In the genomic region with DNA sequence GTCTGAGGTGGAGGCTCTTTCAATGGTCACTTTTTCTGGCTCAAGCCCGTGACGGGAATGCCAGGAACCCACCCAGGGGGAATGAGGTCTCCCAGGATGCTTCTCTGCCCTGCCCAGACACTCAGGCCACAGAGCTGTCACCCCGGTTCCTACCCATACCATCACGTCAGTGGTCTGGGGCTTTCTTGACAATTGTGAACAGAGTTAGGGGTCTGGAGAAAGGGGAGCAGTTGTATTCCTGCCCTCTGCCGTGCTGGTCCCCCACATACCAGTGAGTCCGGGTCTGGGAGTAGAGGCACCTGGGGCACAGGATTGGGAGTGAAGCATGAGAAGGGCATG, we compare ENCODE assay signal across 1 cellular context.
TF ChIP-seq lines count a peak whose summit lies in the region.

No MANE protein-coding gene starts in this region.

TF ChIP-seq in GM23338, 12 proteins besides CTCF, POLR2A, EP300 and RAD21 (continued from another document):
- TF ChIP-seq, protein P1, sequence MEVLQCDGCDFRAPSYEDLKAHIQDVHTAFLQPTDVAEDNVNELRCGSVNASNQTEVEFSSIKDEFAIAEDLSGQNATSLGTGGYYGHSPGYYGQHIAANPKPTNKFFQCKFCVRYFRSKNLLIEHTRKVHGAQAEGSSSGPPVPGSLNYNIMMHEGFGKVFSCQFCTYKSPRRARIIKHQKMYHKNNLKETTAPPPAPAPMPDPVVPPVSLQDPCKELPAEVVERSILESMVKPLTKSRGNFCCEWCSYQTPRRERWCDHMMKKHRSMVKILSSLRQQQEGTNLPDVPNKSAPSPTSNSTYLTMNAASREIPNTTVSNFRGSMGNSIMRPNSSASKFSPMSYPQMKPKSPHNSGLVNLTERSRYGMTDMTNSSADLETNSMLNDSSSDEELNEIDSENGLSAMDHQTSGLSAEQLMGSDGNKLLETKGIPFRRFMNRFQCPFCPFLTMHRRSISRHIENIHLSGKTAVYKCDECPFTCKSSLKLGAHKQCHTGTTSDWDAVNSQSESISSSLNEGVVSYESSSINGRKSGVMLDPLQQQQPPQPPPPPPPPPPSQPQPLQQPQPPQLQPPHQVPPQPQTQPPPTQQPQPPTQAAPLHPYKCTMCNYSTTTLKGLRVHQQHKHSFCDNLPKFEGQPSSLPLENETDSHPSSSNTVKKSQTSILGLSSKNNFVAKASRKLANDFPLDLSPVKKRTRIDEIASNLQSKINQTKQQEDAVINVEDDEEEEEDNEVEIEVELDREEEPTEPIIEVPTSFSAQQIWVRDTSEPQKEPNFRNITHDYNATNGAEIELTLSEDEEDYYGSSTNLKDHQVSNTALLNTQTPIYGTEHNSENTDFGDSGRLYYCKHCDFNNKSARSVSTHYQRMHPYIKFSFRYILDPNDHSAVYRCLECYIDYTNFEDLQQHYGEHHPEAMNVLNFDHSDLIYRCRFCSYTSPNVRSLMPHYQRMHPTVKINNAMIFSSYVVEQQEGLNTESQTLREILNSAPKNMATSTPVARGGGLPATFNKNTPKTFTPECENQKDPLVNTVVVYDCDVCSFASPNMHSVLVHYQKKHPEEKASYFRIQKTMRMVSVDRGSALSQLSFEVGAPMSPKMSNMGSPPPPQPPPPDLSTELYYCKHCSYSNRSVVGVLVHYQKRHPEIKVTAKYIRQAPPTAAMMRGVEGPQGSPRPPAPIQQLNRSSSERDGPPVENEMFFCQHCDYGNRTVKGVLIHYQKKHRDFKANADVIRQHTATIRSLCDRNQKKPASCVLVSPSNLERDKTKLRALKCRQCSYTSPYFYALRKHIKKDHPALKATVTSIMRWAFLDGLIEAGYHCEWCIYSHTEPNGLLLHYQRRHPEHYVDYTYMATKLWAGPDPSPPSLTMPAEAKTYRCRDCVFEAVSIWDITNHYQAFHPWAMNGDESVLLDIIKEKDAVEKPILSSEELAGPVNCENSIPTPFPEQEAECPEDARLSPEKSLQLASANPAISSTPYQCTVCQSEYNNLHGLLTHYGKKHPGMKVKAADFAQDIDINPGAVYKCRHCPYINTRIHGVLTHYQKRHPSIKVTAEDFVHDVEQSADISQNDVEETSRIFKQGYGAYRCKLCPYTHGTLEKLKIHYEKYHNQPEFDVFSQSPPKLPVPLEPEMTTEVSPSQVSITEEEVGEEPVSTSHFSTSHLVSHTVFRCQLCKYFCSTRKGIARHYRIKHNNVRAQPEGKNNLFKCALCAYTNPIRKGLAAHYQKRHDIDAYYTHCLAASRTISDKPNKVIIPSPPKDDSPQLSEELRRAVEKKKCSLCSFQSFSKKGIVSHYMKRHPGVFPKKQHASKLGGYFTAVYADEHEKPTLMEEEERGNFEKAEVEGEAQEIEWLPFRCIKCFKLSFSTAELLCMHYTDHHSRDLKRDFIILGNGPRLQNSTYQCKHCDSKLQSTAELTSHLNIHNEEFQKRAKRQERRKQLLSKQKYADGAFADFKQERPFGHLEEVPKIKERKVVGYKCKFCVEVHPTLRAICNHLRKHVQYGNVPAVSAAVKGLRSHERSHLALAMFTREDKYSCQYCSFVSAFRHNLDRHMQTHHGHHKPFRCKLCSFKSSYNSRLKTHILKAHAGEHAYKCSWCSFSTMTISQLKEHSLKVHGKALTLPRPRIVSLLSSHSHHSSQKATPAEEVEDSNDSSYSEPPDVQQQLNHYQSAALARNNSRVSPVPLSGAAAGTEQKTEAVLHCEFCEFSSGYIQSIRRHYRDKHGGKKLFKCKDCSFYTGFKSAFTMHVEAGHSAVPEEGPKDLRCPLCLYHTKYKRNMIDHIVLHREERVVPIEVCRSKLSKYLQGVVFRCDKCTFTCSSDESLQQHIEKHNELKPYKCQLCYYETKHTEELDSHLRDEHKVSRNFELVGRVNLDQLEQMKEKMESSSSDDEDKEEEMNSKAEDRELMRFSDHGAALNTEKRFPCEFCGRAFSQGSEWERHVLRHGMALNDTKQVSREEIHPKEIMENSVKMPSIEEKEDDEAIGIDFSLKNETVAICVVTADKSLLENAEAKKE (CRISPR knock-in tag; IDR thresholded peaks at IDR 0.05): no peak
- TF ChIP-seq, protein P2, sequence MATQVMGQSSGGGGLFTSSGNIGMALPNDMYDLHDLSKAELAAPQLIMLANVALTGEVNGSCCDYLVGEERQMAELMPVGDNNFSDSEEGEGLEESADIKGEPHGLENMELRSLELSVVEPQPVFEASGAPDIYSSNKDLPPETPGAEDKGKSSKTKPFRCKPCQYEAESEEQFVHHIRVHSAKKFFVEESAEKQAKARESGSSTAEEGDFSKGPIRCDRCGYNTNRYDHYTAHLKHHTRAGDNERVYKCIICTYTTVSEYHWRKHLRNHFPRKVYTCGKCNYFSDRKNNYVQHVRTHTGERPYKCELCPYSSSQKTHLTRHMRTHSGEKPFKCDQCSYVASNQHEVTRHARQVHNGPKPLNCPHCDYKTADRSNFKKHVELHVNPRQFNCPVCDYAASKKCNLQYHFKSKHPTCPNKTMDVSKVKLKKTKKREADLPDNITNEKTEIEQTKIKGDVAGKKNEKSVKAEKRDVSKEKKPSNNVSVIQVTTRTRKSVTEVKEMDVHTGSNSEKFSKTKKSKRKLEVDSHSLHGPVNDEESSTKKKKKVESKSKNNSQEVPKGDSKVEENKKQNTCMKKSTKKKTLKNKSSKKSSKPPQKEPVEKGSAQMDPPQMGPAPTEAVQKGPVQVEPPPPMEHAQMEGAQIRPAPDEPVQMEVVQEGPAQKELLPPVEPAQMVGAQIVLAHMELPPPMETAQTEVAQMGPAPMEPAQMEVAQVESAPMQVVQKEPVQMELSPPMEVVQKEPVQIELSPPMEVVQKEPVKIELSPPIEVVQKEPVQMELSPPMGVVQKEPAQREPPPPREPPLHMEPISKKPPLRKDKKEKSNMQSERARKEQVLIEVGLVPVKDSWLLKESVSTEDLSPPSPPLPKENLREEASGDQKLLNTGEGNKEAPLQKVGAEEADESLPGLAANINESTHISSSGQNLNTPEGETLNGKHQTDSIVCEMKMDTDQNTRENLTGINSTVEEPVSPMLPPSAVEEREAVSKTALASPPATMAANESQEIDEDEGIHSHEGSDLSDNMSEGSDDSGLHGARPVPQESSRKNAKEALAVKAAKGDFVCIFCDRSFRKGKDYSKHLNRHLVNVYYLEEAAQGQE (IDR thresholded peaks at IDR 0.05; ENCODE audit: unreplicated experiment): no peak
- TF ChIP-seq ZNF114 (CRISPR knock-in tag; IDR thresholded peaks at IDR 0.05): no peak
- TF ChIP-seq EZH2phosphoT487 (IDR thresholded peaks at IDR 0.05; ENCODE audit: unreplicated experiment): no peak
- TF ChIP-seq CREB1 (CRISPR knock-in tag; IDR thresholded peaks at IDR 0.05; ENCODE audit: low read depth): no peak
- TF ChIP-seq POLR2AphosphoS5 (IDR thresholded peaks at IDR 0.05; ENCODE audit: low read depth): no peak
- TF ChIP-seq EZH2 (IDR thresholded peaks at IDR 0.05; ENCODE audit: low read depth, unreplicated experiment): no peak
- no peak for TF ChIP-seq ZNF331 (CRISPR knock-in tag; IDR thresholded peaks at IDR 0.05; ENCODE audit: low read depth)
- TF ChIP-seq, protein P3, sequence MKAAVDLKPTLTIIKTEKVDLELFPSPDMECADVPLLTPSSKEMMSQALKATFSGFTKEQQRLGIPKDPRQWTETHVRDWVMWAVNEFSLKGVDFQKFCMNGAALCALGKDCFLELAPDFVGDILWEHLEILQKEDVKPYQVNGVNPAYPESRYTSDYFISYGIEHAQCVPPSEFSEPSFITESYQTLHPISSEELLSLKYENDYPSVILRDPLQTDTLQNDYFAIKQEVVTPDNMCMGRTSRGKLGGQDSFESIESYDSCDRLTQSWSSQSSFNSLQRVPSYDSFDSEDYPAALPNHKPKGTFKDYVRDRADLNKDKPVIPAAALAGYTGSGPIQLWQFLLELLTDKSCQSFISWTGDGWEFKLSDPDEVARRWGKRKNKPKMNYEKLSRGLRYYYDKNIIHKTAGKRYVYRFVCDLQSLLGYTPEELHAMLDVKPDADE (IDR thresholded peaks at IDR 0.05): no peak
